In genomic region chr17:2482218-2482617, GRCh38 we compare ENCODE assay signal across 14 cellular contexts. TPM values are rescaled to one million over a fixed set of nuclear protein-coding genes. Genes with fewer than 3 reads are reported as not detected.
DNase-seq lines count a peak whose midpoint lies in the region; ATAC-seq and TF ChIP-seq lines count a peak whose summit lies in the region.
"Had no signal": no experiment of that assay in that cellular context is flagged by ENCODE, and none has a peak within 500 bp of the region (broad histone marks: within the 10 kb centered on the region; RNA-seq: fewer than 3 reads in every experiment).

No MANE protein-coding gene starts in this region.

- no peak overlapping the region for H3K4me3 ChIP-seq in DOHH2 (ENCODE audit: low read length)
- H3K4me3 ChIP-seq: body of pancreas, gastroesophageal sphincter, prostate gland, transverse colon had no signal

- H3K4me3 Mint-ChIP-seq in activated B cell treated with CpG ODN at 0.5 μM for 24 hours = no peak overlapping the region

- H3K27ac Mint-ChIP-seq in activated B cell treated with CpG ODN at 0.5 μM for 24 hours = peak overlapping the region; percentile 9

- no peaks in the 10 kb centered on the region for H3K27me3 ChIP-seq in DOHH2 (ENCODE audit: control insufficient read depth, low read length)
- H3K27me3 ChIP-seq: body of pancreas, gastroesophageal sphincter, transverse colon had no signal

- CTCF ChIA-PET in activated B cell treated with CpG ODN at 0.5 μM for 24 hours (lab: Charles Lee) (no interaction called here), GM10248 (lab: Yijun Ruan, JAX) (interaction anchor here (0.8 to 1.0 kb wide), 3 partner anchors 9 to 66 kb away, joined by 3 read pairs; no protein-coding TSS in a partner anchor)

- no peaks in the 10 kb centered on the region for H3K9me3 Mint-ChIP-seq in activated B cell treated with CpG ODN at 0.5 μM for 24 hours

- DNase-seq in NCI-H510A treated with DMSO at 0.1 percent for 48 hours (lab: John Stamatoyannopoulos, UW) (peak; percentile 30), NCI-H510A (lab: John Stamatoyannopoulos, UW) (no peak), activated B cell treated with CpG ODN at 0.5 μM for 24 hours (no peak), left colon (no peak), GM10248 (ENCODE audit: extremely low spot score) (no peak), EL (no peak)
- DNase-seq: body of pancreas; stimulated activated CD4-positive, alpha-beta T cell treated with anti-CD3 and anti-CD28 coated beads, Interleukin-15, amount 100 ng/mL, for 24 hours; T-helper 9 cell; transverse colon had no signal

- H4K20me1 ChIP-seq in DOHH2 (ENCODE audit: control insufficient read depth, insufficient read depth, low read depth, low read length) = peaks cover 6% of the 10 kb centered on the region

- peaks cover 30% of the 10 kb centered on the region for H3K4me1 Mint-ChIP-seq in activated B cell treated with CpG ODN at 0.5 μM for 24 hours

- POLR2A ChIA-PET in activated B cell treated with CpG ODN at 0.5 μM for 24 hours (lab: Charles Lee) = interaction anchor here (0.6 kb wide), 1 partner anchor 1661 kb away, joined by 6 read pairs; the partner anchor contains the start of genes CYB5D2 and ZZEF1
- POLR2A ChIA-PET in GM10248 (lab: Yijun Ruan, JAX) = interaction anchor here (0.6 kb wide), 1 partner anchor 1661 kb away, joined by 3 read pairs; no protein-coding TSS in a partner anchor

- intact Hi-C loops in activated B cell treated with CpG ODN at 0.5 μM for 24 hours (cut with micrococcal nuclease) (no loop called here), left colon (cut with DNase I, micrococcal nuclease) (no loop called here)

- peaks cover 31% of the 10 kb centered on the region for H3K4me1 ChIP-seq in DOHH2 (ENCODE audit: control insufficient read depth, low read length)

- H3K27ac ChIP-seq in DOHH2 (ENCODE audit: low read depth, low read length) = no peak overlapping the region
- H3K27ac ChIP-seq: body of pancreas, gastroesophageal sphincter, prostate gland had no signal

- no peaks in the 10 kb centered on the region for H3K27me3 Mint-ChIP-seq in activated B cell treated with CpG ODN at 0.5 μM for 24 hours

- peak overlapping the region; percentile 23 for H3K4me2 ChIP-seq in DOHH2 (ENCODE audit: low read length)

- no peak for ATAC-seq in activated B cell treated with CpG ODN at 0.5 μM for 24 hours (ENCODE audit: low read depth)
- ATAC-seq in left colon = peak; percentile 26
- no peak for ATAC-seq in GM19324 (IDR thresholded peaks at IDR 0.05; ENCODE audit: low FRiP score, unreplicated experiment)
- ATAC-seq: body of pancreas, gastroesophageal sphincter had no signal

- no peaks in the 10 kb centered on the region for H3K9me2 ChIP-seq in DOHH2 (replicated peaks; ENCODE audit: control insufficient read depth, low read length)

- no peak for TF ChIP-seq CTCF in DOHH2 (IDR thresholded peaks at IDR 0.05; ENCODE audit: low read depth, low read length, poor library complexity, severe bottlenecking)
- no peak for TF ChIP-seq CTCF in activated B cell treated with CpG ODN at 0.5 μM for 24 hours (IDR thresholded peaks at IDR 0.05)
- TF ChIP-seq CTCF in GM10248 (IDR thresholded peaks at IDR 0.05; ENCODE audit: control extremely low read depth, extremely low read depth, low read depth, missing control alignments) = no peak

- no peaks in the 10 kb centered on the region for H3K9me3 ChIP-seq in DOHH2 (ENCODE audit: control insufficient read depth, insufficient read depth, low read length)
- H3K9me3 ChIP-seq: body of pancreas, gastroesophageal sphincter, prostate gland, transverse colon had no signal

- H3K36me3 Mint-ChIP-seq in activated B cell treated with CpG ODN at 0.5 μM for 24 hours (ENCODE audit: low read depth) = peaks cover 39% of the 10 kb centered on the region

- H3K36me3 ChIP-seq in DOHH2 (ENCODE audit: control insufficient read depth, low read length) = peaks cover 21% of the 10 kb centered on the region
- H3K36me3 ChIP-seq: prostate gland had no signal

- no peaks in the 10 kb centered on the region; the same call in 1 of the 2 replicates for H3F3A ChIP-seq in DOHH2 (ENCODE audit: control insufficient read depth, insufficient read depth)

- H3K79me2 ChIP-seq in DOHH2 (ENCODE audit: control insufficient read depth, low read length) = peaks cover 93% of the 10 kb centered on the region

RNA-seq across cellular contexts. Expression of gene METTL16, which starts 29.5 kb away (rescaled TPM):
- 49.4 and 57.2 TPM in 2 replicates for total RNA-seq in activated B cell treated with CpG ODN at 0.5 μM for 24 hours
- total RNA-seq in left colon = 10 to 100 TPM; 13.7 to 14.2 TPM
